Comparison of ENCODE assay signal across 9 cellular contexts in the genomic region with DNA sequence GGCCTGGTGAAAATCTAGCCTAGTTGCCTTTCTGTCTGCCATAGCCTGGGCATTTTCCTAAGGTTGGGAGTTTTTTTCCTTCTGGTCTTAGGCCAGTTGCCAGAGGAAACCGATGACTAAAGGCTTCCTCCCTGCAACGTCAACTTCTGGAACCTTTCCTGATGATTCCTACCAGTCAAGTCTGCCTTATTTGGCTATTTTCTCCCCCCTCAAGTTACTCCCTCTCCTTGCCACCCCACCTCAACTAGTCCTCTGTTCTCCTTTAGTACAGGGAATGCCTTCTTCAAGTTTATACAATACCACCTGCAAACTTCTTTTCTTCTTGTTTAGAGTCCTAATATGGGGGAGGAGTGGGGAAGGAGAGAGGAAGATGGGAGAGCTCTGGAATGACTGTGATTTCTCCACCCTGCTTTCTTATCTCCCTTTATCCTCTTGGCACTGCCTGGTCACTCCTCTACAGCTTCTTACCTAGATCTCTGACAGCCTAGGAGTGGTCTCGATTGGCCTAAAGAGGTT. TPM values are rescaled to one million over a fixed set of nuclear protein-coding genes. Genes with fewer than 3 reads are reported as not detected.
DNase-seq lines count a peak whose midpoint lies in the region; ATAC-seq and TF ChIP-seq lines count a peak whose summit lies in the region.
"Had no signal": no experiment of that assay in that cellular context is flagged by ENCODE, and none has a peak within 500 bp of the region (broad histone marks: within the 10 kb centered on the region; RNA-seq: fewer than 3 reads in every experiment).

No MANE protein-coding gene starts in this region.

- no peak overlapping the region for H3K4me3 ChIP-seq in AG09309 (ENCODE audit: control insufficient read depth, low read depth, low read length)
- no peak overlapping the region for H3K4me3 ChIP-seq in MG63
- H3K4me3 ChIP-seq in naive thymus-derived CD4-positive, alpha-beta T cell (ENCODE audit: low read length), result no peak overlapping the region
- no peak overlapping the region for H3K4me3 ChIP-seq in BE2C (ENCODE audit: low read depth, low read length)

- peaks cover 66 to 82% of the 10 kb centered on the region in 2 donors for H3K4me1 ChIP-seq in naive thymus-derived CD4-positive, alpha-beta T cell (ENCODE audit: control insufficient read depth in 2 of 2, insufficient read depth in 2 of 2, low read length in 2 of 2)
- no peaks in the 10 kb centered on the region for H3K4me1 ChIP-seq in BE2C

- H3K27me3 Mint-ChIP-seq in naive thymus-derived CD4-positive, alpha-beta T cell, result no peaks in the 10 kb centered on the region

- DNase-seq in AG09309 (ENCODE audit: low read depth) (peak; percentile 63), MG63 (peak; percentile 56), dermis blood vessel endothelial cell (peak; percentile 94), islet precursor cell (no peak), BE2C (no peak)
- DNase-seq in naive thymus-derived CD4-positive, alpha-beta T cell, result no peak
- DNase-seq in activated CD4-positive, CD25-positive, alpha-beta regulatory T cell (lab: John Stamatoyannopoulos, UW), result no peak
- DNase-seq: small intestine had no signal

- no peak overlapping the region for H3K27ac ChIP-seq in naive thymus-derived CD4-positive, alpha-beta T cell (ENCODE audit: low read depth, low read length)

- H3K36me3 ChIP-seq in MG63 (peaks cover 12% of the 10 kb centered on the region), BE2C (no peaks in the 10 kb centered on the region)
- no peaks in the 10 kb centered on the region for H3K36me3 ChIP-seq in naive thymus-derived CD4-positive, alpha-beta T cell (ENCODE audit: control insufficient read depth in 2 of 3, insufficient read depth in 3 of 3, low read length in 3 of 3)

- peak overlapping the region in 8 of 9 donors; percentile 23 to 88 (median 82) for H3K27ac Mint-ChIP-seq in naive thymus-derived CD4-positive, alpha-beta T cell

- H3K27me3 ChIP-seq in MG63 (no peaks in the 10 kb centered on the region), BE2C (no peaks in the 10 kb centered on the region)
- H3K27me3 ChIP-seq in naive thymus-derived CD4-positive, alpha-beta T cell (ENCODE audit: control insufficient read depth in 2 of 2, insufficient read depth in 2 of 2, low read length in 2 of 2), result no peaks in the 10 kb centered on the region

- peak overlapping the region; percentile 41 to 94 (median 71) for H3K4me3 Mint-ChIP-seq in naive thymus-derived CD4-positive, alpha-beta T cell

- peaks cover 0 to 39% (median 26%) of the 10 kb centered on the region in 5 donors for H3K36me3 Mint-ChIP-seq in naive thymus-derived CD4-positive, alpha-beta T cell

- H3K9me3 Mint-ChIP-seq in naive thymus-derived CD4-positive, alpha-beta T cell, result peaks cover 0 to 4% (median 0%) of the 10 kb centered on the region in 11 donors

- POLR2A ChIA-PET in naive thymus-derived CD4-positive, alpha-beta T cell (lab: Charles Lee), result interaction anchor here (0.6 to 1.6 kb wide), 3 partner anchors 9 to 45 kb away, joined by 3 to 4 read pairs (median 3); no protein-coding TSS in a partner anchor

- CTCF ChIA-PET in naive thymus-derived CD4-positive, alpha-beta T cell (lab: Charles Lee), result interaction anchor here (0.7 to 1.0 kb wide), 4 partner anchors 9 to 432 kb away, joined by 3 to 4 read pairs (median 3); no protein-coding TSS in a partner anchor

- no peak for ATAC-seq in naive thymus-derived CD4-positive, alpha-beta T cell
- no peak for ATAC-seq in HG03175 (IDR thresholded peaks at IDR 0.05; ENCODE audit: unreplicated experiment)

- H3K4me1 Mint-ChIP-seq in naive thymus-derived CD4-positive, alpha-beta T cell, result peaks cover 40 to 95% (median 85%) of the 10 kb centered on the region in 7 donors

- H3K9me3 ChIP-seq in MG63, result no peaks in the 10 kb centered on the region
- no peaks in the 10 kb centered on the region for H3K9me3 ChIP-seq in naive thymus-derived CD4-positive, alpha-beta T cell (ENCODE audit: control insufficient read depth in 2 of 3, low read length in 3 of 3)
- no peaks in the 10 kb centered on the region for H3K9me3 ChIP-seq in BE2C

- TF ChIP-seq CTCF in AG09309 (IDR thresholded peaks at IDR 0.05; ENCODE audit: control insufficient read depth, insufficient read depth, low read depth, low read length, missing control alignments) (no peak), BE2C (IDR thresholded peaks at IDR 0.05; ENCODE audit: low read depth, low read length) (no peak)

- intact Hi-C loops in naive thymus-derived CD4-positive, alpha-beta T cell (cut with micrococcal nuclease), result loop anchor here in 1 of 2 donors (2.0 kb wide), 1 partner anchor 19 kb away; no protein-coding TSS in a partner anchor

RNA-seq across cellular contexts. Expression of a gene that starts 10.6 kb away (rescaled TPM):
- total RNA-seq in MG63 (2014; rRNA removed; shearing (Covaris generic); ENCODE audit: low replicate concordance), result 303 and 315 TPM in 2 replicates
- 252 and 545 TPM in 2 replicates for total RNA-seq in dermis blood vessel endothelial cell
- 100 to 1,000 TPM; 267 to 635 (median 274) TPM for total RNA-seq in naive thymus-derived CD4-positive, alpha-beta T cell
- polyA plus RNA-seq in naive thymus-derived CD4-positive, alpha-beta T cell, result 100 to 1,000 TPM; 485 to 550 TPM
- polyA plus RNA-seq in BE2C (2012; ENCODE audit: insufficient read depth, insufficient read length, low read depth), result 48.0 TPM

Comparison
In these comparisons a context has a peak if more than half of its experiments do, and no peak if none do; other contexts are left out.
1. DNase-seq: peak in AG09309 (single experiment), MG63 (single experiment) and dermis blood vessel endothelial cell (single experiment); none in naive thymus-derived CD4-positive, alpha-beta T cell (0 of 9), activated CD4-positive, CD25-positive, alpha-beta regulatory T cell (0 of 4), islet precursor cell (single experiment) and BE2C (single experiment).